Comparison of ENCODE assay signal across 11 cellular contexts in genomic region chr3:125051205-125051604, GRCh38. TPM values are rescaled to one million over a fixed set of nuclear protein-coding genes. Genes with fewer than 3 reads are reported as not detected.
DNase-seq lines count a peak whose midpoint lies in the region; ATAC-seq and TF ChIP-seq lines count a peak whose summit lies in the region.
"Had no signal": no experiment of that assay in that cellular context is flagged by ENCODE, and none has a peak within 500 bp of the region (broad histone marks: within the 10 kb centered on the region; RNA-seq: fewer than 3 reads in every experiment).

No MANE protein-coding gene starts in this region.

- no peak for ATAC-seq in Right ventricle myocardium inferior
- no peak for ATAC-seq in GM21786 (IDR thresholded peaks at IDR 0.05; ENCODE audit: unreplicated experiment)

- no peak overlapping the region for H3K4me3 ChIP-seq in cardiac muscle cell
- peak overlapping the region; percentile 91 for H3K4me3 ChIP-seq in astrocyte of the cerebellum (ENCODE audit: low read depth, low read length)
- no peak overlapping the region for H3K4me3 ChIP-seq in mesodermal cell (ENCODE audit: extremely low read depth, insufficient read depth, low read length, poor library complexity, severe bottlenecking)

- H3K27ac Mint-ChIP-seq in type B pancreatic cell: peak overlapping the region; percentile 16

- H3K4me1 Mint-ChIP-seq in type B pancreatic cell (ENCODE audit: unreplicated experiment): peaks cover 37% of the 10 kb centered on the region

- WGBS in mesodermal cell (ENCODE audit: insufficient coverage in 2 of 2), 2 experiments: 85 to 100% methylated on average over 3 to 4 of the region's 7 CpGs

- H3K4me3 Mint-ChIP-seq in type B pancreatic cell: peak overlapping the region; percentile 37

- H3K36me3 ChIP-seq in cardiac muscle cell (no peaks in the 10 kb centered on the region), mesodermal cell (ENCODE audit: control insufficient read depth, insufficient read depth, low read length) (peaks cover 67% of the 10 kb centered on the region)

- H3K27me3 Mint-ChIP-seq in type B pancreatic cell: peaks cover 48% of the 10 kb centered on the region

- TF ChIP-seq CTCF in cardiac muscle cell (IDR thresholded peaks at IDR 0.05; ENCODE audit: low read depth, low read length) (no peak), astrocyte of the cerebellum (IDR thresholded peaks at IDR 0.05; ENCODE audit: low read depth, low read length, missing control alignments) (no peak), type B pancreatic cell (conservative IDR thresholded peaks at IDR 0.05) (no peak)

- intact Hi-C loops in Right ventricle myocardium inferior (cut with DNase I): loop anchor here (5.0 kb wide), 1 partner anchor 34 kb away; no protein-coding TSS in a partner anchor

- no peaks in the 10 kb centered on the region for H3K27me3 ChIP-seq in cardiac muscle cell

- H3K36me3 Mint-ChIP-seq in type B pancreatic cell: peaks cover 6% of the 10 kb centered on the region

- peak overlapping the region; percentile 83 for H3K27ac ChIP-seq in cardiac muscle cell
- H3K27ac ChIP-seq in mesodermal cell (ENCODE audit: low read depth, low read length, severe bottlenecking): peak overlapping the region; percentile 96

- H3K9me3 Mint-ChIP-seq in type B pancreatic cell: no peaks in the 10 kb centered on the region

- H3K4me1 ChIP-seq in cardiac muscle cell (ENCODE audit: low read depth) (peaks cover 60% of the 10 kb centered on the region), mesodermal cell (ENCODE audit: control insufficient read depth, insufficient read depth, low read length, poor library complexity, severe bottlenecking) (peaks cover 59% of the 10 kb centered on the region)

- DNase-seq in cardiac muscle cell (ENCODE audit: low read depth in 1 of 2, low spot score in 1 of 2): no peak
- DNase-seq in Right ventricle myocardium inferior (ENCODE audit: missing footprints): no peak
- DNase-seq in astrocyte of the cerebellum (ENCODE audit: low read depth): no peak
- DNase-seq in type B pancreatic cell (ENCODE audit: extremely low spot score, unreplicated experiment): no peak
- no peak for DNase-seq in NCI-H446 (lab: John Stamatoyannopoulos, UW)
- DNase-seq in NCI-H1436 treated with DMSO at 0.1 percent for 48 hours (lab: John Stamatoyannopoulos, UW): no peak
- DNase-seq: Caco-2, MM.1S, RPMI8226 had no signal

- in situ Hi-C loops in astrocyte of the cerebellum (cut with HindIII; ENCODE audit: low sequenced_read_pairs): no loop called here

- no peaks in the 10 kb centered on the region for H3K9me3 ChIP-seq in cardiac muscle cell (ENCODE audit: low read depth)
- no peaks in the 10 kb centered on the region for H3K9me3 ChIP-seq in mesodermal cell (ENCODE audit: control insufficient read depth, low read length)
- H3K9me3 ChIP-seq: Caco-2 had no signal

RNA-seq across cellular contexts. Expression of gene HEG1, which starts 4.6 kb away (rescaled TPM):
- total RNA-seq in cardiac muscle cell (16.5 and 42.7 TPM in 2 replicates), Right ventricle myocardium inferior (95.0 TPM), type B pancreatic cell (ENCODE audit: low replicate concordance) (12.4 and 43.1 TPM in 2 replicates)
- 17.4 and 24.9 TPM in 2 replicates for polyA plus RNA-seq in cardiac muscle cell
- polyA plus RNA-seq in mesodermal cell (2013, experiment 1 of 2): 122 TPM
- 98.4 TPM for polyA plus RNA-seq in mesodermal cell (2013, experiment 2 of 2)
